11 cellular contexts compared by ENCODE assay signal in the genomic region with DNA sequence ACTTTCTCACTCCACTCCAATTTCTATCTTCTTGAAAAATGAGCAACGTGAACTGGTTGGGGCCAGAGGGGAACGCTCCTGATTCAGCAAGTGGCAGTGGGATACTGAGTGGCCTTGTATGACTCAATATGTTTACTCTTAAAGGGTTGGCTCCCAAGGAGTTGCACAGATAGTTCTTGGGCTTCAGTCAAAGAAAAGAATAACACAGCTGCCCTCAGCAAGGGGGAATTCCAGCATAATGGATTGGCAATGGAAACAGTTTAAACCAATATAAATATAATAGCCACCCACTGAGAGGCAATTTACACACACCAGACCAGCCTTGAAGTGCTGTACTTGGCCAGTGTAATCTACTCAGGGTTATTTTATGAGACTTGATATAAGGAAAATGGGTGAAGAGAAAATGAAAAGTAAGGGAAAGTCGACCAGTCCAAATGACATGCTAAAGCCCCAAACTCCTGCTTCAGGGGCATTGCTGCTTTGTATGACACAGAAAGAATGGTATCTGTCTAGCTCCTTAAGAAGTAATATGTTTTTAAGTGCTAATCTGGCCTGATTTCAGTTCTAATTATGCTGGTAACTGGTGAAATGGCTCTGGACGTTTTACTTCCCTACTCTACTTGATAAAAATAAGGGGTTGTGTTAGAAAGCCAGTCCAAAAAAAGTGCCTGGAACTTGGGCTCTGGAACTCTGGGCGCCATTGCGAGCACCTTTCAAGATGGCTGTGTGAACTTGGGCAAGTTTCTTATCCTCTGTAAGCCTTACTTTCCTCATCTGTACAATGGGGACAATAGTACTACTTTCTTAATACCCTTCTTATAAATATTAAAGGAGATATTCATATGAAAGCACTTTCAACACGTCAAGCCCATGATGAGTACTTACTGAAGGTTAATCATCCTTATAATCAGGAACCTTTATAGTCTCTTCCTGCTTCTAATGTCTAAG.
A peak's percentile ranks its signal among the peaks of the same experiment; 100 is the strongest.
DNase-seq lines count a peak whose midpoint lies in the region; ATAC-seq and TF ChIP-seq lines count a peak whose summit lies in the region.
"Had no signal": no experiment of that assay in that cellular context is flagged by ENCODE, and none has a peak within 500 bp of the region (broad histone marks: within the 10 kb centered on the region; RNA-seq: fewer than 3 reads in every experiment).

No MANE protein-coding gene starts in this region.

- H3K4me3 ChIP-seq in LNCaP clone FGC (ENCODE audit: low read depth, low read length): no peak overlapping the region
- peak overlapping the region; percentile 13 for H3K4me3 ChIP-seq in adipocyte (ENCODE audit: low read length)
- peak overlapping the region; percentile 42 for H3K4me3 ChIP-seq in iPS-18a (ENCODE audit: low read length)
- H3K4me3 ChIP-seq: lung had no signal

- POLR2A ChIA-PET in naive thymus-derived CD8-positive, alpha-beta T cell (lab: Charles Lee): no interaction called here

- no peaks in the 10 kb centered on the region for H3K27me3 ChIP-seq in adipocyte (replicated peaks; ENCODE audit: control insufficient read depth, insufficient read depth, low read length)
- H3K27me3 ChIP-seq in iPS-18a (ENCODE audit: control insufficient read depth, insufficient read depth, low read length): peaks cover 86% of the 10 kb centered on the region

- no peak for TF ChIP-seq CTCF in LNCaP clone FGC (IDR thresholded peaks at IDR 0.05; ENCODE audit: control insufficient read depth, extremely low read depth, insufficient read depth)

- H3K9ac ChIP-seq in adipocyte (ENCODE audit: low read length) (no peak overlapping the region), iPS-18a (ENCODE audit: low read length) (no peak overlapping the region)

- intact Hi-C loops in posterior vena cava (cut with DNase I): no loop called here

- no peak overlapping the region for H3K4me3 Mint-ChIP-seq in naive thymus-derived CD8-positive, alpha-beta T cell
- H3K4me3 Mint-ChIP-seq: effector memory CD8-positive, alpha-beta T cell had no signal

- no peak overlapping the region for H3K27ac ChIP-seq in iPS-18a (ENCODE audit: low read length)

- H3K27ac Mint-ChIP-seq in naive thymus-derived CD8-positive, alpha-beta T cell: no peak overlapping the region
- H3K27ac Mint-ChIP-seq: effector memory CD8-positive, alpha-beta T cell had no signal

- no peaks in the 10 kb centered on the region for H3K36me3 Mint-ChIP-seq in naive thymus-derived CD8-positive, alpha-beta T cell

- ATAC-seq in naive thymus-derived CD8-positive, alpha-beta T cell: no peak
- ATAC-seq in HG03175 (IDR thresholded peaks at IDR 0.05; ENCODE audit: unreplicated experiment): no peak
- ATAC-seq: effector memory CD8-positive, alpha-beta T cell had no signal

- no peaks in the 10 kb centered on the region for H3K9me3 ChIP-seq in adipocyte (ENCODE audit: control insufficient read depth, low read length)
- no peaks in the 10 kb centered on the region for H3K9me3 ChIP-seq in iPS-18a (ENCODE audit: control insufficient read depth, low read depth, low read length)

- no peaks in the 10 kb centered on the region for H3K4me1 Mint-ChIP-seq in naive thymus-derived CD8-positive, alpha-beta T cell

- H3K27me3 Mint-ChIP-seq in naive thymus-derived CD8-positive, alpha-beta T cell: no peaks in the 10 kb centered on the region
- H3K27me3 Mint-ChIP-seq: effector memory CD8-positive, alpha-beta T cell had no signal

- H3K36me3 ChIP-seq in adipocyte (ENCODE audit: control insufficient read depth, insufficient read depth, low read length, severe bottlenecking) (no peaks in the 10 kb centered on the region), iPS-18a (ENCODE audit: control insufficient read depth, low read depth, low read length) (no peaks in the 10 kb centered on the region)

- H3K4me1 ChIP-seq in adipocyte (ENCODE audit: control insufficient read depth, insufficient read depth, low read length) (peaks cover 7% of the 10 kb centered on the region), iPS-18a (ENCODE audit: control insufficient read depth, low read depth, low read length) (peaks cover 20% of the 10 kb centered on the region)

- peak; percentile 36 for DNase-seq in LNCaP clone FGC (ENCODE audit: low read depth)
- DNase-seq in adipocyte (ENCODE audit: low read depth): peak; percentile 19
- DNase-seq in smooth muscle cell of the brain vasculature (ENCODE audit: low read depth, low spot score): peak; percentile 86
- no peak for DNase-seq in posterior vena cava (ENCODE audit: low spot score)
- no peak for DNase-seq in naive thymus-derived CD8-positive, alpha-beta T cell
- DNase-seq in NCI-H524 (lab: John Stamatoyannopoulos, UW): no peak
- DNase-seq: effector memory CD8-positive, alpha-beta T cell; substantia nigra had no signal

- H3K9me3 Mint-ChIP-seq in naive thymus-derived CD8-positive, alpha-beta T cell: peaks cover 0 to 6% (median 0%) of the 10 kb centered on the region in 9 donors

Comparison
In these comparisons a context has a peak if more than half of its experiments do, and no peak if none do; other contexts are left out.
1. DNase-seq: peak in LNCaP clone FGC (single experiment), adipocyte (single experiment) and smooth muscle cell of the brain vasculature (single experiment); none in posterior vena cava (single experiment), naive thymus-derived CD8-positive, alpha-beta T cell (0 of 10) and NCI-H524 (0 of 2).